In genomic region chr7:45073843-45074737, GRCh38 we compare ENCODE assay signal across 10 cellular contexts. TPM values are rescaled to one million over a fixed set of nuclear protein-coding genes. Genes with fewer than 3 reads are reported as not detected.
DNase-seq lines count a peak whose midpoint lies in the region; ATAC-seq, FAIRE-seq and TF ChIP-seq lines count a peak whose summit lies in the region.
"Had no signal": no experiment of that assay in that cellular context is flagged by ENCODE, and none has a peak within 500 bp of the region (broad histone marks: within the 10 kb centered on the region; RNA-seq: fewer than 3 reads in every experiment).

No MANE protein-coding gene starts in this region.

- H3K4me1 Mint-ChIP-seq in endothelial cell (ENCODE audit: unreplicated experiment), result no peaks in the 10 kb centered on the region

- H3K36me3 Mint-ChIP-seq in endothelial cell (ENCODE audit: low read depth, unreplicated experiment), result peaks cover 33% of the 10 kb centered on the region

- TF ChIP-seq CTCF in D721Med (IDR thresholded peaks at IDR 0.05; ENCODE audit: insufficient read depth, missing control alignments), result no peak
- no peak for TF ChIP-seq CTCF in endothelial cell (IDR thresholded peaks at IDR 0.05; ENCODE audit: unreplicated experiment)

- FAIRE-seq in D721Med (lab: Jason Lieb, UNC), result no peak

- H3K9me3 Mint-ChIP-seq in endothelial cell (ENCODE audit: unreplicated experiment), result no peaks in the 10 kb centered on the region

- H3K27ac Mint-ChIP-seq in endothelial cell (ENCODE audit: unreplicated experiment), result no peak overlapping the region

- H3K27me3 Mint-ChIP-seq in endothelial cell (ENCODE audit: unreplicated experiment), result peaks cover 22% of the 10 kb centered on the region

- H3K4me3 Mint-ChIP-seq in endothelial cell (ENCODE audit: unreplicated experiment), result no peak overlapping the region

- DNase-seq in Right ventricle myocardium superior (peak; percentile 84), left cardiac atrium (no peak), medulla oblongata (ENCODE audit: extremely low spot score) (peak; percentile 31), putamen (ENCODE audit: low spot score) (no peak), GM19238 (ENCODE audit: insufficient read length, low spot score) (no peak), D721Med (ENCODE audit: insufficient read length, low spot score) (no peak), endothelial cell (ENCODE audit: low spot score) (no peak)
- DNase-seq: activated CD4-positive, alpha-beta T cell treated with anti-CD3 and anti-CD28 coated beads, Interleukin-2, amount 50 U/mL, for 4 hours; NCI-H446 treated with DMSO at 0.1 percent for 48 hours had no signal

- ATAC-seq in Right ventricle myocardium superior (ENCODE audit: poor library complexity), result peak; percentile 85
- ATAC-seq in left cardiac atrium, result no peak
- ATAC-seq in SK-N-SH treated with all-trans-retinoic acid at 6 μM for 48 hours, result peak; percentile 40

- intact Hi-C loops in Right ventricle myocardium superior (cut with DNase I) (no loop called here), left cardiac atrium (cut with DNase I) (no loop called here)

TF ChIP-seq in SK-N-SH treated with all-trans-retinoic acid at 6 μM for 48 hours, 23 proteins besides CTCF, POLR2A, EP300 and RAD21:
- peak; percentile 33; the same call in 1 of the 2 replicates for TF ChIP-seq ZNF70 (CRISPR knock-in tag; IDR thresholded peaks at IDR 0.05)
- TF ChIP-seq SNAI2 (CRISPR knock-in tag; IDR thresholded peaks at IDR 0.05), result no peak
- no peak for TF ChIP-seq ZFP3 (CRISPR knock-in tag; IDR thresholded peaks at IDR 0.05)
- no peak for TF ChIP-seq ZFP30 (CRISPR knock-in tag; IDR thresholded peaks at IDR 0.05)
- TF ChIP-seq PPARA (CRISPR knock-in tag; IDR thresholded peaks at IDR 0.05; ENCODE audit: borderline replicate concordance), result no peak
- TF ChIP-seq ESRRG (CRISPR knock-in tag; IDR thresholded peaks at IDR 0.05), result no peak
- no peak for TF ChIP-seq CREB5 (CRISPR knock-in tag; IDR thresholded peaks at IDR 0.05; ENCODE audit: low read depth)
- peak; percentile 66; the same call in 1 of the 2 replicates for TF ChIP-seq TSHZ2 (CRISPR knock-in tag; IDR thresholded peaks at IDR 0.05)
- TF ChIP-seq TCF4 (CRISPR knock-in tag; IDR thresholded peaks at IDR 0.05; ENCODE audit: borderline replicate concordance), result peak; percentile 36; the same call in 1 of the 2 replicates
- TF ChIP-seq GLIS3 (CRISPR knock-in tag; IDR thresholded peaks at IDR 0.05), result no peak
- no peak for TF ChIP-seq ZNF565 (CRISPR knock-in tag; conservative IDR thresholded peaks at IDR 0.05; ENCODE audit: low read depth)
- no peak for TF ChIP-seq CSDC2 (CRISPR knock-in tag; IDR thresholded peaks at IDR 0.05)
- TF ChIP-seq ISL1 (CRISPR knock-in tag; IDR thresholded peaks at IDR 0.05), result no peak
- TF ChIP-seq RARB (CRISPR knock-in tag; IDR thresholded peaks at IDR 0.05), result no peak
TF ChIP-seq in SK-N-SH treated with all-trans-retinoic acid at 6 μM for 48 hours: peak in this region for 3.

RNA-seq across cellular contexts. Expression of gene NACAD, which starts 14.7 kb away (rescaled TPM):
- 4.7 TPM for total RNA-seq in Right ventricle myocardium superior
- 1 to 10 TPM; 3.9 to 5.5 TPM for total RNA-seq in left cardiac atrium
- total RNA-seq in endothelial cell (ENCODE audit: unreplicated experiment), result 3.5 TPM

RNA-seq across cellular contexts. Expression of gene TBRG4, which starts 37.4 kb away (rescaled TPM):
- total RNA-seq in Right ventricle myocardium superior (82.2 TPM), left cardiac atrium (10 to 100 TPM; 59.0 to 66.9 TPM), endothelial cell (ENCODE audit: unreplicated experiment) (48.1 TPM)

Comparison
In these comparisons a context has a peak if more than half of its experiments do, and no peak if none do; other contexts are left out.
1. ATAC-seq: peak in Right ventricle myocardium superior (single experiment) and SK-N-SH treated with all-trans-retinoic acid at 6 μM for 48 hours (single experiment); none in left cardiac atrium (0 of 2).
2. DNase-seq: peak in Right ventricle myocardium superior (single experiment) and medulla oblongata (single experiment); none in left cardiac atrium (single experiment), putamen (single experiment), GM19238 (single experiment), D721Med (single experiment) and endothelial cell (single experiment).